Comparison of ENCODE assay signal across 14 cellular contexts in genomic region chr11:74820763-74821162, GRCh38.
DNase-seq lines count a peak whose midpoint lies in the region; ATAC-seq, FAIRE-seq and TF ChIP-seq lines count a peak whose summit lies in the region.
"Had no signal": no experiment of that assay in that cellular context is flagged by ENCODE, and none has a peak within 500 bp of the region (broad histone marks: within the 10 kb centered on the region; RNA-seq: fewer than 3 reads in every experiment).

No MANE protein-coding gene starts in this region.

- H3K27me3 Mint-ChIP-seq in activated T-cell treated with anti-CD3 and anti-CD28 coated beads, Interleukin-2, amount 50 U/mL, for 72 hours (ENCODE audit: low read depth), result no peaks in the 10 kb centered on the region
- no peaks in the 10 kb centered on the region for H3K27me3 Mint-ChIP-seq in astrocyte (ENCODE audit: low read depth, unreplicated experiment)

- H3K27me3 ChIP-seq in astrocyte (ENCODE audit: insufficient read depth, low read length) (no peaks in the 10 kb centered on the region), tibial artery (no peaks in the 10 kb centered on the region)

- POLR2A ChIA-PET in HEK293T (lab: Yijun Ruan, JAX), result no interaction called here

- no peaks in the 10 kb centered on the region for H3K9me3 ChIP-seq in astrocyte (ENCODE audit: insufficient read depth, low read depth, low read length)
- H3K9me3 ChIP-seq in tibial artery, result no peaks in the 10 kb centered on the region
- H3K9me3 ChIP-seq: prostate gland had no signal

- ATAC-seq in activated T-cell treated with anti-CD3 and anti-CD28 coated beads, Interleukin-2, amount 50 U/mL, for 72 hours (replicated peaks in 1 of 2), result peak; percentile 22 to 80
- ATAC-seq in HG03520 (IDR thresholded peaks at IDR 0.05; ENCODE audit: unreplicated experiment) (no peak), GM21528 (IDR thresholded peaks at IDR 0.05; ENCODE audit: low FRiP score, unreplicated experiment) (no peak)

- H3K27ac ChIP-seq in astrocyte (ENCODE audit: low read depth, low read length) (peak overlapping the region; percentile 87), tibial artery (peak overlapping the region; percentile 27 to 33)
- H3K27ac ChIP-seq: prostate gland had no signal

- peaks cover 13% of the 10 kb centered on the region for H3K4me1 Mint-ChIP-seq in activated T-cell treated with anti-CD3 and anti-CD28 coated beads, Interleukin-2, amount 50 U/mL, for 72 hours (ENCODE audit: low read depth)
- H3K4me1 Mint-ChIP-seq in astrocyte (ENCODE audit: low read depth, unreplicated experiment), result peaks cover 36% of the 10 kb centered on the region

- intact Hi-C loops in tibial artery (cut with DNase I; ENCODE audit: low total_unique reads), result no loop called here

- H3K4me2 ChIP-seq in astrocyte (ENCODE audit: low read length), result peak overlapping the region; percentile 36

- H2AFZ ChIP-seq in astrocyte (ENCODE audit: low read depth, low read length), result no peak overlapping the region

- CTCF ChIA-PET in HEK293T (lab: Yijun Ruan, JAX), result no interaction called here

- DNase-seq in activated T-cell treated with anti-CD3 and anti-CD28 coated beads, Interleukin-2, amount 50 U/mL, for 72 hours, result no peak
- no peak for DNase-seq in activated T-cell treated with anti-CD3 and anti-CD28 coated beads, Interleukin-2, amount 50 U/mL, for 1 hour
- peak; percentile 96 for DNase-seq in astrocyte (ENCODE audit: low read depth)
- peak; percentile 50 for DNase-seq in glomerular visceral epithelial cell (ENCODE audit: extremely low spot score)
- DNase-seq in tibial artery, result no peak
- no peak for DNase-seq in HEK293T (ENCODE audit: extremely low spot score)
- DNase-seq: KBM-7, kidney, NCI-H526 had no signal

- H3K79me2 ChIP-seq in astrocyte (ENCODE audit: insufficient read depth, low read length), result peaks cover 7% of the 10 kb centered on the region

- H3K36me3 Mint-ChIP-seq in activated T-cell treated with anti-CD3 and anti-CD28 coated beads, Interleukin-2, amount 50 U/mL, for 72 hours (ENCODE audit: insufficient read depth in 2 of 2), result peaks cover 25 to 51% of the 10 kb centered on the region in 2 donors
- peaks cover 10% of the 10 kb centered on the region for H3K36me3 Mint-ChIP-seq in astrocyte (ENCODE audit: low read depth, unreplicated experiment)

- no peak overlapping the region for H3K4me3 Mint-ChIP-seq in activated T-cell treated with anti-CD3 and anti-CD28 coated beads, Interleukin-2, amount 50 U/mL, for 72 hours
- no peak overlapping the region for H3K4me3 Mint-ChIP-seq in astrocyte (ENCODE audit: unreplicated experiment)
- H3K4me3 Mint-ChIP-seq: T-helper 1 cell treated with Interleukin-12 subunit alpha and Interleukin-12 subunit beta and Interleukin-4 antibody, amounts not matched to agents 30 μg/mL and 1 μg/mL, for 36 hours had no signal

- peaks cover 20% of the 10 kb centered on the region for H3K4me1 ChIP-seq in astrocyte (ENCODE audit: insufficient read depth, low read length)
- H3K4me1 ChIP-seq in tibial artery, result peaks cover 0 to 53% (median 16%) of the 10 kb centered on the region in 4 donors
- H3K4me1 ChIP-seq: prostate gland had no signal

- FAIRE-seq in astrocyte (lab: Jason Lieb, UNC), result peak; percentile 78
- FAIRE-seq: A204.1, kidney had no signal

- H3K36me3 ChIP-seq in astrocyte (ENCODE audit: insufficient read depth, low read length) (peaks cover 5% of the 10 kb centered on the region), tibial artery (peaks cover 4 to 18% (median 11%) of the 10 kb centered on the region in 3 donors)
- H3K36me3 ChIP-seq: prostate gland had no signal

- H3K9ac ChIP-seq in astrocyte (ENCODE audit: low read length), result peak overlapping the region; percentile 58

- peaks cover 7% of the 10 kb centered on the region in 2 donors for H3K9me3 Mint-ChIP-seq in activated T-cell treated with anti-CD3 and anti-CD28 coated beads, Interleukin-2, amount 50 U/mL, for 72 hours
- peaks cover 7% of the 10 kb centered on the region for H3K9me3 Mint-ChIP-seq in astrocyte (ENCODE audit: unreplicated experiment)

- no peaks in the 10 kb centered on the region for H4K20me1 ChIP-seq in astrocyte (ENCODE audit: insufficient read depth, low read length)

- TF ChIP-seq CTCF in astrocyte (IDR thresholded peaks at IDR 0.05; ENCODE audit: insufficient read depth, low read depth, low read length) (no peak), tibial artery (IDR thresholded peaks at IDR 0.05) (no peak)

- no peak overlapping the region for H3K4me3 ChIP-seq in astrocyte (ENCODE audit: insufficient read depth, low read depth, low read length)
- H3K4me3 ChIP-seq in tibial artery, result no peak overlapping the region
- H3K4me3 ChIP-seq: prostate gland had no signal

- peak overlapping the region; percentile 33 for H3K27ac Mint-ChIP-seq in activated T-cell treated with anti-CD3 and anti-CD28 coated beads, Interleukin-2, amount 50 U/mL, for 72 hours
- H3K27ac Mint-ChIP-seq in astrocyte (ENCODE audit: unreplicated experiment), result peak overlapping the region; percentile 51
- H3K27ac Mint-ChIP-seq: T-helper 1 cell treated with Interleukin-12 subunit alpha and Interleukin-12 subunit beta and Interleukin-4 antibody, amounts not matched to agents 30 μg/mL and 1 μg/mL, for 36 hours had no signal

TF ChIP-seq in HEK293T, 16 proteins besides CTCF, POLR2A, EP300 and RAD21:
- TF ChIP-seq CTBP1 (IDR thresholded peaks at IDR 0.05; ENCODE audit: borderline replicate concordance) (no peak), ZNF384 (IDR thresholded peaks at IDR 0.05) (no peak), TARDBP (IDR thresholded peaks at IDR 0.05) (no peak)

Comparison
In these comparisons a context has a peak if more than half of its experiments do, and no peak if none do; other contexts are left out.
1. ATAC-seq: peak in activated T-cell treated with anti-CD3 and anti-CD28 coated beads, Interleukin-2, amount 50 U/mL, for 72 hours (2 of 2); none in HG03520 (single experiment) and GM21528 (single experiment).
2. DNase-seq: peak in astrocyte (single experiment) and glomerular visceral epithelial cell (single experiment); none in activated T-cell treated with anti-CD3 and anti-CD28 coated beads, Interleukin-2, amount 50 U/mL, for 72 hours (0 of 2), activated T-cell treated with anti-CD3 and anti-CD28 coated beads, Interleukin-2, amount 50 U/mL, for 1 hour (single experiment), tibial artery (0 of 2) and HEK293T (single experiment).